14 cellular contexts compared by ENCODE assay signal in the genomic region with DNA sequence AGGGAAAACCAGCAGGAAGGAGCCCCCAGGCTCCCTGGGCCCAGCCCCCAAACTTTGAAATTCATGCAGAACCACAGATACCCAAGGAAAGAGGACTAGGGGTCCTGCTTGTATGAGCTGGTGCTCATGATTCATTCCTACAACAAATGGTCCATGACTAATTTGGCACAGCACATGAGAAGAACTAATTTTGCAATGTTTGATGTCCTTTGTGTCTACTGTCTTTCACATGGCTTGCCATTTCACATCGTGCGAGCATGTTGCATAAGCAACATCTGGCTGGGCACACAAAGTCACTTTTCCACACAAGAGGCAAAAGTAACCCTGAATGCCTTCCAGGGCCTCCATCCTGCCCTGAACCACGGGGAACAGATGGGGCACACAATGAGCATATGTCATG.
DNase-seq lines count a peak whose midpoint lies in the region; ATAC-seq and TF ChIP-seq lines count a peak whose summit lies in the region.
"Had no signal": no experiment of that assay in that cellular context is flagged by ENCODE, and none has a peak within 500 bp of the region (broad histone marks: within the 10 kb centered on the region; RNA-seq: fewer than 3 reads in every experiment).

No MANE protein-coding gene starts in this region.

- no peaks in the 10 kb centered on the region for H3K27me3 ChIP-seq in A673 (replicated peaks; ENCODE audit: insufficient read depth, low read depth, low read length, poor library complexity)
- H3K27me3 ChIP-seq in CD4-positive, alpha-beta memory T cell (ENCODE audit: insufficient read depth, low read length), result no peaks in the 10 kb centered on the region
- H3K27me3 ChIP-seq: ovary, stomach had no signal

- CTCF ChIA-PET in A673 (lab: Charles Lee), result no interaction called here
- CTCF ChIA-PET in CD4-positive, alpha-beta memory T cell (lab: Charles Lee; ENCODE audit: partially characterized antibody), result no interaction called here

- intact Hi-C loops in A673 (cut with micrococcal nuclease; ENCODE audit: unreplicated experiment) (no loop called here), Right ventricle myocardium inferior (cut with DNase I) (no loop called here)
- intact Hi-C loops in CD4-positive, alpha-beta memory T cell (cut with micrococcal nuclease), result no loop called here

- no peak overlapping the region for H3K27ac ChIP-seq in A673 (ENCODE audit: low read depth, low read length, poor library complexity, severe bottlenecking)
- no peak overlapping the region for H3K27ac ChIP-seq in CD4-positive, alpha-beta memory T cell (ENCODE audit: low read depth, low read length)
- H3K27ac ChIP-seq: ovary, stomach, WERI-Rb-1 had no signal

- no peaks in the 10 kb centered on the region for H3K9me3 ChIP-seq in A673 (ENCODE audit: low read depth, low read length, poor library complexity, severe bottlenecking)
- H3K9me3 ChIP-seq in CD4-positive, alpha-beta memory T cell (ENCODE audit: control insufficient read depth in 1 of 2, low read length in 2 of 2), result no peaks in the 10 kb centered on the region
- H3K9me3 ChIP-seq: ovary, stomach had no signal

- TF ChIP-seq CTCF in A673 (conservative IDR thresholded peaks at IDR 0.05; ENCODE audit: low read depth, low read length) (no peak), HFFc6 (IDR thresholded peaks at IDR 0.05) (no peak)

- no peaks in the 10 kb centered on the region for H3K9me3 Mint-ChIP-seq in HFFc6
- H3K9me3 Mint-ChIP-seq in CD4-positive, alpha-beta memory T cell, result peaks cover 0 to 4% (median 0%) of the 10 kb centered on the region in 8 donors
- H3K9me3 Mint-ChIP-seq: activated T-cell treated with anti-CD3 and anti-CD28 coated beads, Interleukin-2, amount 50 U/mL, for 72 hours had no signal

- no peak overlapping the region for H3K27ac Mint-ChIP-seq in HFFc6
- H3K27ac Mint-ChIP-seq in CD4-positive, alpha-beta memory T cell, result no peak overlapping the region
- H3K27ac Mint-ChIP-seq: activated T-cell treated with anti-CD3 and anti-CD28 coated beads, Interleukin-2, amount 50 U/mL, for 72 hours had no signal

- H3K27me3 Mint-ChIP-seq in HFFc6 (ENCODE audit: insufficient read depth), result peaks cover 6% of the 10 kb centered on the region
- peaks cover 1 to 5% of the 10 kb centered on the region in 2 donors for H3K27me3 Mint-ChIP-seq in CD4-positive, alpha-beta memory T cell

- H3K4me3 Mint-ChIP-seq in HFFc6, result no peak overlapping the region
- H3K4me3 Mint-ChIP-seq in CD4-positive, alpha-beta memory T cell, result no peak overlapping the region
- H3K4me3 Mint-ChIP-seq: activated T-cell treated with anti-CD3 and anti-CD28 coated beads, Interleukin-2, amount 50 U/mL, for 72 hours had no signal

- peak; percentile 83 for ATAC-seq in Right ventricle myocardium inferior
- no peak for ATAC-seq in HG02973 (IDR thresholded peaks at IDR 0.05; ENCODE audit: unreplicated experiment)
- ATAC-seq: activated T-cell treated with anti-CD3 and anti-CD28 coated beads, Interleukin-2, amount 50 U/mL, for 72 hours had no signal

- DNase-seq in A673 (ENCODE audit: low spot score) (peak; percentile 65), HFFc6 (peak; percentile 36), amniotic epithelial cell (ENCODE audit: low read depth) (peak; percentile 52), Right ventricle myocardium inferior (ENCODE audit: missing footprints) (no peak), epidermal melanocyte (ENCODE audit: insufficient read length, low spot score) (no peak), T-helper 9 cell (no peak)
- no peak for DNase-seq in CD4-positive, alpha-beta memory T cell
- DNase-seq: activated T-cell treated with anti-CD3 and anti-CD28 coated beads, Interleukin-2, amount 50 U/mL, for 72 hours; NCI-H2029; ovary; stimulated activated CD4-positive, alpha-beta T cell treated with anti-CD3 and anti-CD28 coated beads, Interleukin-4, amount 100 ng/mL, for 1 hour; stomach had no signal

- no peak overlapping the region for H3K4me3 ChIP-seq in A673 (ENCODE audit: low read depth, low read length, poor library complexity, severe bottlenecking)
- no peak overlapping the region for H3K4me3 ChIP-seq in CD4-positive, alpha-beta memory T cell (ENCODE audit: low read length in 2 of 2)
- H3K4me3 ChIP-seq: ovary, stomach had no signal

- BruUV-seq in A673 (replicated peaks; lab: Mats Ljungman, UMichigan), result no TSS peak

- POLR2A ChIA-PET in A673 (lab: Charles Lee; ENCODE audit: low non-redundant PET), result interaction anchor here (0.5 to 0.6 kb wide), 3 partner anchors 145 to 158 kb away, joined by 3 to 8 read pairs (median 5); no protein-coding TSS in a partner anchor
- POLR2A ChIA-PET in CD4-positive, alpha-beta memory T cell (lab: Charles Lee; ENCODE audit: partially characterized antibody), result no interaction called here

- peaks cover 10% of the 10 kb centered on the region for H3K4me1 ChIP-seq in A673 (ENCODE audit: insufficient read depth, low read length, poor library complexity, severe bottlenecking)
- no peaks in the 10 kb centered on the region for H3K4me1 ChIP-seq in CD4-positive, alpha-beta memory T cell (ENCODE audit: insufficient read depth, low read length)
- H3K4me1 ChIP-seq: stomach had no signal

- no peaks in the 10 kb centered on the region for H3K36me3 Mint-ChIP-seq in HFFc6 (ENCODE audit: low read depth)
- H3K36me3 Mint-ChIP-seq in CD4-positive, alpha-beta memory T cell, result no peaks in the 10 kb centered on the region

- no peaks in the 10 kb centered on the region for H3K36me3 ChIP-seq in A673 (ENCODE audit: insufficient read depth, low read length, poor library complexity, severe bottlenecking)
- no peaks in the 10 kb centered on the region for H3K36me3 ChIP-seq in CD4-positive, alpha-beta memory T cell (ENCODE audit: insufficient read depth, low read length)
- H3K36me3 ChIP-seq: ovary, stomach, WERI-Rb-1 had no signal

- peaks cover 8% of the 10 kb centered on the region; the same call in 1 of the 2 replicates for H3K4me1 Mint-ChIP-seq in HFFc6 (ENCODE audit: low read depth)
- H3K4me1 Mint-ChIP-seq in CD4-positive, alpha-beta memory T cell, result no peaks in the 10 kb centered on the region

Comparison
In these comparisons a context has a peak if more than half of its experiments do, and no peak if none do; other contexts are left out.
1. DNase-seq: peak in A673 (single experiment), HFFc6 (single experiment) and amniotic epithelial cell (single experiment); none in Right ventricle myocardium inferior (single experiment), epidermal melanocyte (single experiment), T-helper 9 cell (single experiment) and CD4-positive, alpha-beta memory T cell (0 of 5).